1 cellular context compared by ENCODE assay signal in genomic region chr10:70459061-70459770, GRCh38.
TF ChIP-seq lines count a peak whose summit lies in the region.

No MANE protein-coding gene starts in this region.

TF ChIP-seq in IMR-90, 13 proteins besides CTCF, POLR2A, EP300 and RAD21:
- no peak for TF ChIP-seq CHD1 (IDR thresholded peaks at IDR 0.05; ENCODE audit: low read depth, low read length)
- no peak for TF ChIP-seq SMC3 (IDR thresholded peaks at IDR 0.05; ENCODE audit: low read depth, low read length)
- no peak for TF ChIP-seq RCOR1 (IDR thresholded peaks at IDR 0.05; ENCODE audit: insufficient replicate concordance, low read length)
- TF ChIP-seq RFX5 (IDR thresholded peaks at IDR 0.05; ENCODE audit: low read depth, low read length): no peak
- TF ChIP-seq MAFK (IDR thresholded peaks at IDR 0.05; ENCODE audit: low read depth, low read length): no peak
- no peak for TF ChIP-seq MAZ (IDR thresholded peaks at IDR 0.05; ENCODE audit: borderline replicate concordance, low read depth, low read length)
- no peak for TF ChIP-seq NFE2L2 (IDR thresholded peaks at IDR 0.05; ENCODE audit: low read depth, low read length)
- TF ChIP-seq ELK1 (IDR thresholded peaks at IDR 0.05; ENCODE audit: borderline replicate concordance, low read depth, low read length): no peak
- TF ChIP-seq BHLHE40 (IDR thresholded peaks at IDR 0.05; ENCODE audit: low read depth, low read length): no peak
- TF ChIP-seq FOS (IDR thresholded peaks at IDR 0.05; ENCODE audit: low read depth, low read length): no peak
- TF ChIP-seq CEBPB (IDR thresholded peaks at IDR 0.05; ENCODE audit: low read depth, low read length): no peak
- TF ChIP-seq MXI1 (IDR thresholded peaks at IDR 0.05; ENCODE audit: borderline replicate concordance, low read depth, low read length): no peak
- no peak for TF ChIP-seq USF2 (IDR thresholded peaks at IDR 0.05; ENCODE audit: low read depth, low read length)
